ENCODE assay signal across 8 cellular contexts in genomic region chr1:173430707-173431662, GRCh38. TPM values are rescaled to one million over a fixed set of nuclear protein-coding genes. Genes with fewer than 3 reads are reported as not detected.
A peak's percentile ranks its signal among the peaks of the same experiment; 100 is the strongest.
DNase-seq lines count a peak whose midpoint lies in the region; ATAC-seq and TF ChIP-seq lines count a peak whose summit lies in the region.

No MANE protein-coding gene starts in this region.

- POLR2A ChIA-PET in BJ (lab: Charles Lee), result no interaction called here

- no peaks in the 10 kb centered on the region for H3K27me3 Mint-ChIP-seq in activated T-cell treated with anti-CD3 and anti-CD28 coated beads, Interleukin-2, amount 50 U/mL, for 72 hours (ENCODE audit: low read depth)

- H3K9me3 Mint-ChIP-seq in activated T-cell treated with anti-CD3 and anti-CD28 coated beads, Interleukin-2, amount 50 U/mL, for 72 hours, result no peaks in the 10 kb centered on the region

- H3K79me2 ChIP-seq in Loucy (ENCODE audit: insufficient read depth, low read length), result no peaks in the 10 kb centered on the region
- H3K79me2 ChIP-seq in neural cell (replicated peaks; ENCODE audit: insufficient read depth, low read length), result no peaks in the 10 kb centered on the region

- no peaks in the 10 kb centered on the region for H3K27me3 ChIP-seq in BJ (ENCODE audit: control insufficient read depth, insufficient read depth, low read length)
- H3K27me3 ChIP-seq in Loucy (ENCODE audit: insufficient read depth, low read length, poor library complexity, severe bottlenecking), result no peaks in the 10 kb centered on the region
- no peaks in the 10 kb centered on the region for H3K27me3 ChIP-seq in neural cell (ENCODE audit: insufficient read depth, low read depth, low read length)

- H4K20me1 ChIP-seq in Loucy (ENCODE audit: insufficient read depth, low read length, poor library complexity, severe bottlenecking) (no peaks in the 10 kb centered on the region), neural cell (ENCODE audit: insufficient read depth) (no peaks in the 10 kb centered on the region)

- peak; percentile 72 to 74 for ATAC-seq in activated T-cell treated with anti-CD3 and anti-CD28 coated beads, Interleukin-2, amount 50 U/mL, for 72 hours (replicated peaks in 1 of 2)

- H3K4me3 ChIP-seq in BJ (ENCODE audit: low read depth, low read length) (no peak overlapping the region), Loucy (ENCODE audit: low read length, poor library complexity, severe bottlenecking) (no peak overlapping the region), fibroblast of villous mesenchyme (ENCODE audit: low read depth, low read length) (no peak overlapping the region), neural cell (ENCODE audit: low read length) (peak overlapping the region; percentile 14)

- no peaks in the 10 kb centered on the region for H3K36me3 Mint-ChIP-seq in activated T-cell treated with anti-CD3 and anti-CD28 coated beads, Interleukin-2, amount 50 U/mL, for 72 hours (ENCODE audit: insufficient read depth in 2 of 2)

- H3K36me3 ChIP-seq in BJ (ENCODE audit: control insufficient read depth, insufficient read depth, low read length), result no peaks in the 10 kb centered on the region
- no peaks in the 10 kb centered on the region for H3K36me3 ChIP-seq in Loucy (ENCODE audit: insufficient read depth, low read length)
- H3K36me3 ChIP-seq in neural cell (ENCODE audit: insufficient read depth, low read length), result no peaks in the 10 kb centered on the region

- TF ChIP-seq EP300 in neural cell (conservative IDR thresholded peaks at IDR 0.05; ENCODE audit: poor library complexity, severe bottlenecking), result no peak

- H3K9me3 ChIP-seq in Loucy (ENCODE audit: insufficient read depth, low read depth, low read length) (no peaks in the 10 kb centered on the region), neural cell (ENCODE audit: low read length) (no peaks in the 10 kb centered on the region)

- no peaks in the 10 kb centered on the region for H3F3A ChIP-seq in Loucy (ENCODE audit: low read depth)
- no peaks in the 10 kb centered on the region for H3F3A ChIP-seq in neural cell (ENCODE audit: insufficient read depth, low read length, poor library complexity, severe bottlenecking)

- H3K27ac Mint-ChIP-seq in activated T-cell treated with anti-CD3 and anti-CD28 coated beads, Interleukin-2, amount 50 U/mL, for 72 hours, result no peak overlapping the region

- H3K9me2 ChIP-seq in Loucy (replicated peaks; ENCODE audit: low read depth, low read length) (no peaks in the 10 kb centered on the region), neural cell (ENCODE audit: insufficient read depth, low read length) (no peaks in the 10 kb centered on the region)

- peak; percentile 90 for TF ChIP-seq CTCF in BJ (IDR thresholded peaks at IDR 0.05; ENCODE audit: insufficient read depth, low read depth, low read length)
- peak; percentile 72 for TF ChIP-seq CTCF in GM20000 (IDR thresholded peaks at IDR 0.05; ENCODE audit: extremely low read depth, missing control alignments)
- TF ChIP-seq CTCF in Loucy (conservative IDR thresholded peaks at IDR 0.05; ENCODE audit: low read length), result peak; percentile 97
- TF ChIP-seq CTCF in fibroblast of villous mesenchyme (IDR thresholded peaks at IDR 0.05; ENCODE audit: insufficient read depth, low read depth, low read length), result peak; percentile 95
- TF ChIP-seq CTCF in neural cell (IDR thresholded peaks at IDR 0.05; ENCODE audit: poor library complexity, severe bottlenecking), result peak; percentile 78

- H3K4me3 Mint-ChIP-seq in activated T-cell treated with anti-CD3 and anti-CD28 coated beads, Interleukin-2, amount 50 U/mL, for 72 hours, result no peak overlapping the region

- CTCF ChIA-PET in BJ (lab: Yijun Ruan, JAX), result interaction anchor here (0.7 to 3.4 kb wide), 14 partner anchors 8 to 687 kb away, joined by 3 to 13 read pairs (median 5); partner anchors contain the start of genes CENPL and PRDX6

- TF ChIP-seq RAD21 in neural cell (conservative IDR thresholded peaks at IDR 0.05), result peak; percentile 79

- H3K4me2 ChIP-seq in Loucy (ENCODE audit: low read depth, low read length, poor library complexity, severe bottlenecking), result no peak overlapping the region
- no peak overlapping the region for H3K4me2 ChIP-seq in neural cell (ENCODE audit: low read length)

- H3K9ac ChIP-seq in Loucy (ENCODE audit: low read depth, low read length, poor library complexity, severe bottlenecking), result no peak overlapping the region
- H3K9ac ChIP-seq in neural cell (ENCODE audit: low read length), result no peak overlapping the region

- peaks cover 8% of the 10 kb centered on the region for H3K4me1 ChIP-seq in Loucy (ENCODE audit: insufficient read depth, low read length, poor library complexity, severe bottlenecking)

- DNase-seq in BJ (ENCODE audit: low read depth) (peak; percentile 27), GM20000 (ENCODE audit: low spot score) (peak; percentile 59), RKO (ENCODE audit: low spot score) (peak; percentile 80), fibroblast of villous mesenchyme (ENCODE audit: low read depth) (peak; percentile 92)
- peak; percentile 87 to 89 for DNase-seq in activated T-cell treated with anti-CD3 and anti-CD28 coated beads, Interleukin-2, amount 50 U/mL, for 72 hours
- DNase-seq in stimulated activated naive CD4-positive, alpha-beta T cell treated with Interleukin-2 at 50 U/mL for 16 hours (lab: John Stamatoyannopoulos, UW), result peak; percentile 84

- peaks cover 24% of the 10 kb centered on the region for H3K4me1 Mint-ChIP-seq in activated T-cell treated with anti-CD3 and anti-CD28 coated beads, Interleukin-2, amount 50 U/mL, for 72 hours (ENCODE audit: low read depth)

- H2AFZ ChIP-seq in Loucy (ENCODE audit: low read length) (no peak overlapping the region), neural cell (ENCODE audit: low read depth, low read length) (no peak overlapping the region)

- no peak overlapping the region for H3K27ac ChIP-seq in neural cell (ENCODE audit: low read length)

TF ChIP-seq in neural cell, 6 proteins besides CTCF, POLR2A, EP300 and RAD21:
- TF ChIP-seq SMC3 (conservative IDR thresholded peaks at IDR 0.05; ENCODE audit: poor library complexity) (peak; percentile 75), TAF1 (IDR thresholded peaks at IDR 0.05; ENCODE audit: low read depth) (no peak)

RNA-seq across cellular contexts. Expression of gene PRDX6, which starts 46.1 kb away (rescaled TPM):
- polyA plus RNA-seq in BJ (2011; rRNA removed), result 885 and 1,282 TPM in 2 replicates
- polyA minus RNA-seq in BJ (2011; rRNA and poly(A)+ RNA removed), result 887 and 1,459 TPM in 2 replicates
- 100 to 1,000 TPM; 136 to 147 TPM for total RNA-seq in activated T-cell treated with anti-CD3 and anti-CD28 coated beads, Interleukin-2, amount 50 U/mL, for 72 hours
- 356 and 611 TPM in 2 replicates for total RNA-seq in fibroblast of villous mesenchyme
- polyA plus RNA-seq in neural cell, result 111 and 118 TPM in 2 replicates
- 71.3 and 77.9 TPM in 2 replicates for polyA minus RNA-seq in neural cell

Comparison
In these comparisons a context has a peak if more than half of its experiments do, and no peak if none do; other contexts are left out.
1. DNase-seq: peak in every context shown above with its lines; median percentile 92 in fibroblast of villous mesenchyme; 88 in activated T-cell treated with anti-CD3 and anti-CD28 coated beads, Interleukin-2, amount 50 U/mL, for 72 hours; 84 in stimulated activated naive CD4-positive, alpha-beta T cell treated with Interleukin-2 at 50 U/mL for 16 hours; 80 in RKO; 59 in GM20000; 27 in BJ.